Comparison of ENCODE assay signal across 23 cellular contexts in the genomic region with DNA sequence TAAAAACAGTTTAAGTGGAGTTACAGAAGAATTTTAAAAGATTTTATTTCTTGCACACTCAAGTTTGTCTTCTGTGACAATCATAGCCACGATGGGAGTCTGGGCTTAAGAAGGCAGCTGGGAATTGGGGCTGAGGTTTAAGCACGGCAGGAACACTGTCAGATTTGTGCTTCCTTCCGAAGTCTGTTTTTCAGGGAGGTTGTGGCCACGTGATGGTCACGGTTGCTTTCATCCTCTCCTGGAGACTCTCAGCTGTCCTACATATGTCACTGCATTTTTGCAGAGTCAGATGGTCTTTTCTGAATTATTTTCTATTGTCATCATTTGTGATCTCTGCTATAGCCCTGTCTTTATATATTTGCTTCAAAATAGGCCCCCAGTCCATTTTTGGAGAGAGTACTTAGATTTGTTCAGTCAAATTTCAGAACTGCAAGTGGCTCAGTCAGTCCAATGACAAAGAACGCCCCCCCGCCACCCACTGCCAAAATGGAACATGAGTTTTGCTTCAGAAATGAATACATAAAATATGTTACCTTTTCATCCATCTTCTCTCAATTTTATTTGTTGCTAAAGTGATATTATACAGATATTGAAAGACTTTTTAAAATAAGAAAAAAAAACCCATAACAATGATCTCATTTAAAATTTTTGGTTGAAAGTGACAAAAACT.
DNase-seq lines count a peak whose midpoint lies in the region; FAIRE-seq and TF ChIP-seq lines count a peak whose summit lies in the region.
"Had no signal": no experiment of that assay in that cellular context is flagged by ENCODE, and none has a peak within 500 bp of the region (broad histone marks: within the 10 kb centered on the region; RNA-seq: fewer than 3 reads in every experiment).

No MANE protein-coding gene starts in this region.

- H3K9me3 ChIP-seq in SK-N-MC (ENCODE audit: low read depth, low read length), result no peaks in the 10 kb centered on the region
- H3K9me3 ChIP-seq: left ventricle myocardium inferior had no signal

- no peak for TF ChIP-seq CTCF in bronchial epithelial cell (IDR thresholded peaks at IDR 0.05; ENCODE audit: insufficient read depth, low read length, severe bottlenecking)

- H3K27ac ChIP-seq in SK-N-MC, result 0 out of 2 replicates have a peak overlapping the region, but pooled peaks have one; percentile 26
- H3K27ac ChIP-seq: cardiac muscle cell, KMS-11, left ventricle myocardium inferior, skin epidermis, VCaP had no signal

- H3K4me3 ChIP-seq in SK-N-MC, result no peak overlapping the region
- H3K4me3 ChIP-seq in bronchial epithelial cell (ENCODE audit: low read depth, low read length), result no peak overlapping the region
- H3K4me3 ChIP-seq: cardiac muscle cell, left ventricle myocardium inferior, skin epidermis had no signal

- DNase-seq in activated T-cell treated with anti-CD3 and anti-CD28 coated beads for 48 hours (ENCODE audit: low read depth), result peak; percentile 25
- no peak for DNase-seq in activated T-cell treated with anti-CD3 and anti-CD28 coated beads, Interleukin-2, amount 50 U/mL, for 1 hour
- DNase-seq in SK-N-MC (ENCODE audit: low read depth, low spot score), result no peak
- DNase-seq in bronchial epithelial cell (ENCODE audit: low read depth), result no peak
- peak; percentile 12 to 44 for DNase-seq in stimulated activated CD4-positive, alpha-beta T cell treated with anti-CD3 and anti-CD28 coated beads, Interleukin-4, amount 100 ng/mL, for 4 hours
- no peak for DNase-seq in NCI-H1436 treated with DMSO at 0.1 percent for 48 hours (lab: John Stamatoyannopoulos, UW)
- DNase-seq in HCEC 1CT, result no peak
- DNase-seq in amniotic stem cell (lab: John Stamatoyannopoulos, UW), result no peak
- DNase-seq: activated CD8-positive, alpha-beta memory T cell treated with anti-CD3 and anti-CD28 coated beads, Interleukin-2, amount 10 ng/mL, durations not matched to agents 7 days and 5 days; activated gamma-delta T cell treated with Interleukin-2 at 50 U/mL for 16 hours; dermis blood vessel endothelial cell; EL; left ventricle myocardium inferior; naive thymus-derived CD4-positive, alpha-beta T cell; NCI-H526 treated with DMSO at 0.1 percent for 48 hours; occipital lobe; RPMI8226 had no signal

- H3K9ac ChIP-seq in SK-N-MC (ENCODE audit: insufficient read length), result no peak overlapping the region
- H3K9ac ChIP-seq: KMS-11 had no signal

- H3K36me3 ChIP-seq in SK-N-MC (ENCODE audit: insufficient read depth, low read length) (no peaks in the 10 kb centered on the region), bronchial epithelial cell (ENCODE audit: control insufficient read depth, insufficient read depth, low read length) (no peaks in the 10 kb centered on the region)
- H3K36me3 ChIP-seq: cardiac muscle cell, left ventricle myocardium inferior had no signal

- FAIRE-seq in bronchial epithelial cell (lab: Jason Lieb, UNC), result peak; percentile 18
- FAIRE-seq: H1, islet of Langerhans had no signal

- H3K27me3 ChIP-seq in bronchial epithelial cell (ENCODE audit: control insufficient read depth, insufficient read depth, low read length), result no peaks in the 10 kb centered on the region
- H3K27me3 ChIP-seq: cardiac muscle cell had no signal

Comparison
In these comparisons a context has a peak if more than half of its experiments do, and no peak if none do; other contexts are left out.
1. DNase-seq: peak in activated T-cell treated with anti-CD3 and anti-CD28 coated beads for 48 hours (single experiment) and stimulated activated CD4-positive, alpha-beta T cell treated with anti-CD3 and anti-CD28 coated beads, Interleukin-4, amount 100 ng/mL, for 4 hours (2 of 2); none in activated T-cell treated with anti-CD3 and anti-CD28 coated beads, Interleukin-2, amount 50 U/mL, for 1 hour (single experiment), SK-N-MC (single experiment), bronchial epithelial cell (single experiment), NCI-H1436 treated with DMSO at 0.1 percent for 48 hours (single experiment), HCEC 1CT (single experiment) and amniotic stem cell (single experiment).